Comparison of ENCODE assay signal across 1 cellular context in the genomic region with DNA sequence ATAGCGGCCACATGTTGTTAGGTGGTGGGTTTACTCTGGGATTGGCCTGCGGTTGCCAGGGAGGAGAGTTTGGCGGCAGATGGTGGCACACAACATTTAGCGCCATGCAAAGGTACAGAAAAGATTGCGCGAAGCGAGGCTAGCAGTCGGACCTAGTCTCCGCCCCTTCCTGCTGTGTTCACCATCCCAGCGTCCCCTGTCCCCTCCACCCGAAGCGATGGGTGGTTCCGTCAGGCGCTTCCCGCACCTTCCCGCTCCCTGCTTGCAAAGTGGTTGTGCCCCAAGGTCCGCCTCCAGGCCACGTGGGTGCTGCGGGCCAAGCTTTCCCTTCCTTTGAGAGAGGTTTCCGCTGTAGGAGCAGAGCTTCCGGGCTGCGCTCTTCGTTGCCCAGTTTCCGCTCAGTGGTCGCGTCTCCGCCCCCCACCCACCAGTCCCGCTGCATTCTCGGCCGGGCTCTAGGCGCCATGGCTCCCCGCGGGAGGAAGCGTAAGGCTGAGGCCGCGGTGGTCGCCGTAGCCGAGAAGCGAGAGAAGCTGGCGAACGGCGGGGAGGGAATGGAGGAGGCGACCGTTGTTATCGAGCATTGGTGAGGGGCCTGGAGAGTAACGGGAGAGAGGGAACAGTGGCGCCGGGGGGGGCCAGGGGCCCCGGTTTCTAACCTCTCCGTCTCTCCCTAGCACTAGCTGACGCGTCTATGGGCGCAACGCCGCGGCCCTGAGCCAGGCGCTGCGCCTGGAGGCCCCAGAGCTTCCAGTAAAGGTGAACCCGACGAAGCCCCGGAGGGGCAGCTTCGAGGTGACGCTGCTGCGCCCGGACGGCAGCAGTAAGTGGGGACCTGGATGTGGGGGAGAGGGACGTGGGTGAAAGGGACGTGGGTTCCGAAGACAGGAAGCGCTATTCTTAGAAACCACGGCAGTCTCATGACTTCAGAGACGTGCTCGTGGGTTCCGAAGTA.
TF ChIP-seq lines count a peak whose summit lies in the region.

A gene with protein sequence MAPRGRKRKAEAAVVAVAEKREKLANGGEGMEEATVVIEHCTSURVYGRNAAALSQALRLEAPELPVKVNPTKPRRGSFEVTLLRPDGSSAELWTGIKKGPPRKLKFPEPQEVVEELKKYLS (plus strand): TSS at position 360 of the 955 bp plus-strand sequence. CDS start 105 bp downstream, at position 465.

TF ChIP-seq in SK-N-SH treated with all-trans-retinoic acid at 6 μM for 48 hours, 23 proteins besides CTCF, POLR2A, EP300 and RAD21 (continued from another document):
- TF ChIP-seq, protein P1, sequence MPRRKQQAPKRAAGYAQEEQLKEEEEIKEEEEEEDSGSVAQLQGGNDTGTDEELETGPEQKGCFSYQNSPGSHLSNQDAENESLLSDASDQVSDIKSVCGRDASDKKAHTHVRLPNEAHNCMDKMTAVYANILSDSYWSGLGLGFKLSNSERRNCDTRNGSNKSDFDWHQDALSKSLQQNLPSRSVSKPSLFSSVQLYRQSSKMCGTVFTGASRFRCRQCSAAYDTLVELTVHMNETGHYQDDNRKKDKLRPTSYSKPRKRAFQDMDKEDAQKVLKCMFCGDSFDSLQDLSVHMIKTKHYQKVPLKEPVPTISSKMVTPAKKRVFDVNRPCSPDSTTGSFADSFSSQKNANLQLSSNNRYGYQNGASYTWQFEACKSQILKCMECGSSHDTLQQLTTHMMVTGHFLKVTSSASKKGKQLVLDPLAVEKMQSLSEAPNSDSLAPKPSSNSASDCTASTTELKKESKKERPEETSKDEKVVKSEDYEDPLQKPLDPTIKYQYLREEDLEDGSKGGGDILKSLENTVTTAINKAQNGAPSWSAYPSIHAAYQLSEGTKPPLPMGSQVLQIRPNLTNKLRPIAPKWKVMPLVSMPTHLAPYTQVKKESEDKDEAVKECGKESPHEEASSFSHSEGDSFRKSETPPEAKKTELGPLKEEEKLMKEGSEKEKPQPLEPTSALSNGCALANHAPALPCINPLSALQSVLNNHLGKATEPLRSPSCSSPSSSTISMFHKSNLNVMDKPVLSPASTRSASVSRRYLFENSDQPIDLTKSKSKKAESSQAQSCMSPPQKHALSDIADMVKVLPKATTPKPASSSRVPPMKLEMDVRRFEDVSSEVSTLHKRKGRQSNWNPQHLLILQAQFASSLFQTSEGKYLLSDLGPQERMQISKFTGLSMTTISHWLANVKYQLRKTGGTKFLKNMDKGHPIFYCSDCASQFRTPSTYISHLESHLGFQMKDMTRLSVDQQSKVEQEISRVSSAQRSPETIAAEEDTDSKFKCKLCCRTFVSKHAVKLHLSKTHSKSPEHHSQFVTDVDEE (CRISPR knock-in tag; IDR thresholded peaks at IDR 0.05), result no peak
- TF ChIP-seq CSDC2 (CRISPR knock-in tag; IDR thresholded peaks at IDR 0.05), result no peak
